Comparison of ENCODE assay signal across 8 cellular contexts in genomic region chr7:154953006-154953684, GRCh38. TPM values are rescaled to one million over a fixed set of nuclear protein-coding genes. Genes with fewer than 3 reads are reported as not detected.
DNase-seq lines count a peak whose midpoint lies in the region; ATAC-seq and TF ChIP-seq lines count a peak whose summit lies in the region.

No MANE protein-coding gene starts in this region.

- no peaks in the 10 kb centered on the region for H3K4me1 Mint-ChIP-seq in activated CD8-positive, alpha-beta memory T cell treated with anti-CD3 and anti-CD28 coated beads, Interleukin-2, amount 10 ng/mL, durations not matched to agents 7 days and 5 days

- H3K9me3 Mint-ChIP-seq in activated CD8-positive, alpha-beta memory T cell treated with anti-CD3 and anti-CD28 coated beads, Interleukin-2, amount 10 ng/mL, durations not matched to agents 7 days and 5 days (ENCODE audit: low read depth): no peaks in the 10 kb centered on the region

- TF ChIP-seq CTCF in fibroblast of pulmonary artery (IDR thresholded peaks at IDR 0.05; ENCODE audit: low read length, missing control alignments): peak; percentile 72

- H3K27me3 Mint-ChIP-seq in activated CD8-positive, alpha-beta memory T cell treated with anti-CD3 and anti-CD28 coated beads, Interleukin-2, amount 10 ng/mL, durations not matched to agents 7 days and 5 days: no peaks in the 10 kb centered on the region

- H3K4me3 ChIP-seq in fibroblast of pulmonary artery (replicated peaks; ENCODE audit: low read depth, low read length): no peak overlapping the region

- DNase-seq in NCI-H345 (lab: John Stamatoyannopoulos, UW): peak; percentile 15
- DNase-seq in NCI-H345 treated with DMSO at 0.1 percent for 48 hours (lab: John Stamatoyannopoulos, UW; ENCODE audit: unreplicated experiment): no peak
- peak; percentile 2 for DNase-seq in NCI-H2029 treated with DMSO at 0.1 percent for 48 hours (lab: John Stamatoyannopoulos, UW)
- peak; percentile 64 for DNase-seq in activated CD8-positive, alpha-beta memory T cell treated with anti-CD3 and anti-CD28 coated beads, Interleukin-2, amount 10 ng/mL, durations not matched to agents 7 days and 5 days
- peak; percentile 60 for DNase-seq in fibroblast of pulmonary artery (ENCODE audit: low read depth)
- peak; percentile 14 for DNase-seq in pons (ENCODE audit: low spot score)
- no peak for DNase-seq in NCI-H1436 treated with DMSO at 0.1 percent for 48 hours (lab: John Stamatoyannopoulos, UW)

- H3K27ac Mint-ChIP-seq in activated CD8-positive, alpha-beta memory T cell treated with anti-CD3 and anti-CD28 coated beads, Interleukin-2, amount 10 ng/mL, durations not matched to agents 7 days and 5 days: no peak overlapping the region

- CTCF ChIA-PET in activated CD8-positive, alpha-beta memory T cell treated with anti-CD3 and anti-CD28 coated beads, Interleukin-2, amount 10 ng/mL, durations not matched to agents 7 days and 5 days (lab: Charles Lee): interaction anchor here (0.9 to 4.2 kb wide), 8 partner anchors 11 to 161 kb away, joined by 3 to 31 read pairs (median 5); no protein-coding TSS in a partner anchor

- H3K4me3 Mint-ChIP-seq in activated CD8-positive, alpha-beta memory T cell treated with anti-CD3 and anti-CD28 coated beads, Interleukin-2, amount 10 ng/mL, durations not matched to agents 7 days and 5 days: no peak overlapping the region

- ATAC-seq in activated CD8-positive, alpha-beta memory T cell treated with anti-CD3 and anti-CD28 coated beads, Interleukin-2, amount 10 ng/mL, durations not matched to agents 7 days and 5 days: no peak
- ATAC-seq in GM18870 (IDR thresholded peaks at IDR 0.05; ENCODE audit: unreplicated experiment): no peak

- peaks cover 47% of the 10 kb centered on the region for H3K36me3 Mint-ChIP-seq in activated CD8-positive, alpha-beta memory T cell treated with anti-CD3 and anti-CD28 coated beads, Interleukin-2, amount 10 ng/mL, durations not matched to agents 7 days and 5 days

RNA-seq across cellular contexts. Expression of gene PAXIP1, which starts 49.8 kb away (rescaled TPM):
- total RNA-seq in activated CD8-positive, alpha-beta memory T cell treated with anti-CD3 and anti-CD28 coated beads, Interleukin-2, amount 10 ng/mL, durations not matched to agents 7 days and 5 days: 10 to 100 TPM; 33.8 to 33.9 TPM

Comparison
In these comparisons a context has a peak if more than half of its experiments do, and no peak if none do; other contexts are left out.
1. DNase-seq: peak in NCI-H345 (single experiment), NCI-H2029 treated with DMSO at 0.1 percent for 48 hours (single experiment), activated CD8-positive, alpha-beta memory T cell treated with anti-CD3 and anti-CD28 coated beads, Interleukin-2, amount 10 ng/mL, durations not matched to agents 7 days and 5 days (single experiment), fibroblast of pulmonary artery (single experiment) and pons (single experiment); none in NCI-H345 treated with DMSO at 0.1 percent for 48 hours (single experiment) and NCI-H1436 treated with DMSO at 0.1 percent for 48 hours (single experiment).